ENCODE assay signal across 1 cellular context in genomic region chr1:1013105-1013921, GRCh38.
TF ChIP-seq lines count a peak whose summit lies in the region.

Gene ISG15 (plus strand): TSS chr1:1013497. CDS start chr1:1013574, 77 bp downstream.

TF ChIP-seq in HepG2, 621 proteins besides CTCF, POLR2A, EP300 and RAD21 (continued from another document and continues in another):
- TF ChIP-seq TRAFD1 (CRISPR knock-in tag; IDR thresholded peaks at IDR 0.05; ENCODE audit: borderline replicate concordance) (no peak), ZBTB49 (CRISPR knock-in tag; IDR thresholded peaks at IDR 0.05; ENCODE audit: borderline replicate concordance) (no peak), REXO4 (CRISPR knock-in tag; IDR thresholded peaks at IDR 0.05; ENCODE audit: borderline replicate concordance) (no peak), U2AF1 (optimal IDR thresholded peaks at IDR 0.05; ENCODE audit: low read depth, low read length) (peak; percentile 41), ZFP91 (CRISPR knock-in tag; IDR thresholded peaks at IDR 0.05; ENCODE audit: borderline replicate concordance) (peak; percentile 84; the same call in 1 of the 2 replicates), ERF (CRISPR knock-in tag; IDR thresholded peaks at IDR 0.05) (peak; percentile 67), MTF2 (CRISPR knock-in tag; IDR thresholded peaks at IDR 0.05; ENCODE audit: borderline replicate concordance) (0 out of 2 replicates have a peak, but pooled peaks have one; percentile 18), NFKB2 (CRISPR knock-in tag; IDR thresholded peaks at IDR 0.05; ENCODE audit: borderline replicate concordance) (peak; percentile 52; the same call in 1 of the 2 replicates), CEBPZ (IDR thresholded peaks at IDR 0.05; ENCODE audit: low read length) (no peak), ZNF333 (CRISPR knock-in tag; IDR thresholded peaks at IDR 0.05; ENCODE audit: borderline replicate concordance) (no peak), ZC3H4 (CRISPR knock-in tag; IDR thresholded peaks at IDR 0.05; ENCODE audit: borderline replicate concordance) (no peak), SPEN (CRISPR knock-in tag; IDR thresholded peaks at IDR 0.05; ENCODE audit: low read depth) (no peak), HCFC1 (IDR thresholded peaks at IDR 0.05; ENCODE audit: low read depth, low read length) (no peak), ZNF782 (CRISPR knock-in tag; IDR thresholded peaks at IDR 0.05; ENCODE audit: borderline replicate concordance) (no peak), ZNF713 (CRISPR knock-in tag; IDR thresholded peaks at IDR 0.05) (no peak), ZNF17 (CRISPR knock-in tag; IDR thresholded peaks at IDR 0.05) (no peak), NFYC (CRISPR knock-in tag; IDR thresholded peaks at IDR 0.05) (0 out of 2 replicates have a peak, but pooled peaks have one; percentile 31), KLF6 (CRISPR knock-in tag; IDR thresholded peaks at IDR 0.05) (0 out of 2 replicates have a peak, but pooled peaks have one; percentile 37), ZBTB4 (CRISPR knock-in tag; IDR thresholded peaks at IDR 0.05; ENCODE audit: borderline replicate concordance) (no peak; the same call in 1 of the 2 replicates), FOXO1 (CRISPR knock-in tag; IDR thresholded peaks at IDR 0.05) (peak; percentile 55), ZMYM3 (CRISPR knock-in tag; IDR thresholded peaks at IDR 0.05) (no peak), JUND (CRISPR knock-in tag; IDR thresholded peaks at IDR 0.05) (no peak), ISX (CRISPR knock-in tag; conservative IDR thresholded peaks at IDR 0.05) (no peak), ARNTL (CRISPR knock-in tag; IDR thresholded peaks at IDR 0.05) (no peak), ZNF263 (CRISPR knock-in tag; IDR thresholded peaks at IDR 0.05) (peak; percentile 94), CENPX (CRISPR knock-in tag; IDR thresholded peaks at IDR 0.05) (no peak), ATF4 (CRISPR knock-in tag; IDR thresholded peaks at IDR 0.05) (no peak), ZNF639 (CRISPR knock-in tag; conservative IDR thresholded peaks at IDR 0.05) (peak; percentile 84), ZFP36 (IDR thresholded peaks at IDR 0.05; ENCODE audit: borderline replicate concordance, low read depth, low read length, partially characterized antibody) (no peak), ZNF562 (CRISPR knock-in tag; IDR thresholded peaks at IDR 0.05; ENCODE audit: borderline replicate concordance) (no peak), DMAP1 (CRISPR knock-in tag; IDR thresholded peaks at IDR 0.05) (0 out of 2 replicates have a peak, but pooled peaks have one; percentile 32), PRDM4 (CRISPR knock-in tag; IDR thresholded peaks at IDR 0.05; ENCODE audit: borderline replicate concordance) (0 out of 2 replicates have a peak, but pooled peaks have one; percentile 41), GPN1 (CRISPR knock-in tag; IDR thresholded peaks at IDR 0.05; ENCODE audit: borderline replicate concordance) (no peak), HNRNPUL1 (IDR thresholded peaks at IDR 0.05; ENCODE audit: low read depth, low read length) (no peak), NKX3-1 (CRISPR knock-in tag; IDR thresholded peaks at IDR 0.05) (no peak), ZNF296 (CRISPR knock-in tag; conservative IDR thresholded peaks at IDR 0.05) (no peak), ZNF280D (CRISPR knock-in tag; IDR thresholded peaks at IDR 0.05) (no peak), ZNF556 (CRISPR knock-in tag; IDR thresholded peaks at IDR 0.05; ENCODE audit: borderline replicate concordance) (no peak)
